Comparison of ENCODE assay signal across 28 cellular contexts in the genomic region with DNA sequence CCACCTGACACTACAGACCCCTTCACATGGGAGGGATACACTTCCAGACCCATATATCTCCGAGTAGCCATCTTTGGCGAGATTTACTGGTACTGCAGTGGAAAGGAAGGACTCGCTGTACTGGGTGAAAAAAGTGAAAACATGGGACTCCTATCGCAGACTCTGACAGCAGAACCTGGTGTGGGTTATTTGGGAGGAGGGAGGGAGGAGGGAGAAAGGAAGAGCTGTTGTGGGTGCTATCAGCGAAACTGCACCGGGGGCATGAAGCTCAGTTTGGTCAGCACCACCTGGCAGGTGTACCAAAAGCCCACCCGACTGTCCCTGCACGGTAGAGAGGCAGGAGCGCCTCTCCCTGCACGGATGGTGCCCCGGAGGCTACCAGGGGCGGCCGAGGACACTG. TPM values are rescaled to one million over a fixed set of nuclear protein-coding genes. Genes with fewer than 3 reads are reported as not detected.
"Had no signal": no experiment of that assay in that cellular context is flagged by ENCODE, and none has a peak within 500 bp of the region (broad histone marks: within the 10 kb centered on the region; RNA-seq: fewer than 3 reads in every experiment).

No MANE protein-coding gene starts in this region.

- H3K9me3 Mint-ChIP-seq: central memory CD8-positive, alpha-beta T cell; dendritic cell treated with granulocyte-macrophage colony-stimulating factor and Interleukin-4, amounts not matched to agents 40 ng/mL and 50 ng/mL, for 4 days; natural killer cell had no signal

- H3K27ac ChIP-seq: heart left ventricle, neutrophil, sigmoid colon, skin epidermis, stomach, thoracic aorta, transverse colon had no signal

- DNase-seq: foreskin melanocyte; heart left ventricle; hypothalamus; islet precursor cell; mammary epithelial cell; natural killer cell; posterior cingulate gyrus; sigmoid colon; stimulated activated CD4-positive, alpha-beta T cell treated with anti-CD3 and anti-CD28 coated beads, Interleukin-2, amount 100 ng/mL, for 24 hours; stimulated activated CD4-positive, alpha-beta T cell treated with anti-CD3 and anti-CD28 coated beads, Interleukin-4, amount 100 ng/mL, for 4 hours; stimulated activated naive CD4-positive, alpha-beta T cell; stomach; substantia nigra; transverse colon had no signal

- H3K4me3 ChIP-seq: heart left ventricle, sigmoid colon, skin epidermis, stomach, thoracic aorta, transverse colon had no signal

- H3K4me1 Mint-ChIP-seq: central memory CD8-positive, alpha-beta T cell; natural killer cell had no signal

- H3K36me3 Mint-ChIP-seq: natural killer cell had no signal

- H3K4me3 Mint-ChIP-seq: central memory CD8-positive, alpha-beta T cell; dendritic cell treated with granulocyte-macrophage colony-stimulating factor and Interleukin-4, amounts not matched to agents 40 ng/mL and 50 ng/mL, for 4 days; natural killer cell had no signal

- H3K27ac Mint-ChIP-seq: dendritic cell treated with granulocyte-macrophage colony-stimulating factor and Interleukin-4, amounts not matched to agents 40 ng/mL and 50 ng/mL, for 4 days; natural killer cell had no signal

- H3K27me3 Mint-ChIP-seq: central memory CD8-positive, alpha-beta T cell had no signal

- ATAC-seq: heart left ventricle, left lobe of liver, natural killer cell had no signal

- H3K9me3 ChIP-seq: heart left ventricle, neutrophil, sigmoid colon, stomach, thoracic aorta, transverse colon had no signal

RNA-seq across cellular contexts. Expression of a gene that starts 5.0 kb away (rescaled TPM):
- total RNA-seq: endothelial cell of umbilical vein, heart left ventricle, left lobe of liver, mucosa of gallbladder, myocyte, osteocyte, sigmoid colon, stomach, thoracic aorta, transverse colon, urinary bladder had no signal
- polyA plus RNA-seq: esophagus, heart left ventricle, stomach, urinary bladder had no signal

RNA-seq across cellular contexts. Expression of a gene that starts 8.7 kb away (rescaled TPM):
- total RNA-seq: endothelial cell of umbilical vein, osteocyte, pulmonary artery endothelial cell had no signal
- polyA plus RNA-seq: endothelial cell of umbilical vein had no signal

RNA-seq across cellular contexts. Expression of a gene that starts 12.5 kb away (rescaled TPM):
- total RNA-seq: endothelial cell of umbilical vein, mammary epithelial cell, myocyte, osteocyte, pulmonary artery endothelial cell had no signal
- polyA plus RNA-seq: endothelial cell of umbilical vein, mammary epithelial cell had no signal

RNA-seq across cellular contexts. Expression of a gene that starts 19.4 kb away (rescaled TPM):
- total RNA-seq: endothelial cell of umbilical vein, lower leg skin, mammary epithelial cell, mucosa of gallbladder, myocyte, natural killer cell, osteocyte, pulmonary artery endothelial cell, sigmoid colon, thoracic aorta, transverse colon had no signal
- polyA plus RNA-seq: endothelial cell of umbilical vein, esophagus, heart left ventricle, mammary epithelial cell, sigmoid colon, stomach, urinary bladder had no signal

RNA-seq across cellular contexts. Expression of a gene that starts 32.8 kb away (rescaled TPM):
- total RNA-seq: endothelial cell of umbilical vein, heart left ventricle, lower leg skin, mammary epithelial cell, myocyte, natural killer cell, osteocyte, pulmonary artery endothelial cell, sigmoid colon, stomach, thoracic aorta, transverse colon had no signal
- polyA plus RNA-seq: endothelial cell of umbilical vein, esophagus, heart left ventricle, mammary epithelial cell, stomach had no signal
